ENCODE assay signal across 8 cellular contexts in genomic region chr18:2570772-2571199, GRCh38. TPM values are rescaled to one million over a fixed set of nuclear protein-coding genes. Genes with fewer than 3 reads are reported as not detected.
A peak's percentile ranks its signal among the peaks of the same experiment; 100 is the strongest.
DNase-seq lines count a peak whose midpoint lies in the region; ATAC-seq and TF ChIP-seq lines count a peak whose summit lies in the region.

No MANE protein-coding gene starts in this region.

- H3K4me3 Mint-ChIP-seq in activated CD8-positive, alpha-beta memory T cell treated with anti-CD3 and anti-CD28 coated beads, Interleukin-2, amount 10 ng/mL, durations not matched to agents 7 days and 5 days, result peak overlapping the region; percentile 97
- peak overlapping the region; percentile 94 for H3K4me3 Mint-ChIP-seq in stimulated activated naive CD8-positive, alpha-beta T cell treated with anti-CD3 and anti-CD28 coated beads, Interleukin-15, Interleukin-2, amounts not matched to agents 100 ng/mL and 50 ng/mL, for 24 hours

- ATAC-seq in GM18858 (IDR thresholded peaks at IDR 0.05; ENCODE audit: unreplicated experiment), result peak; percentile 10
- peak; percentile 14 for ATAC-seq in HG03060 (IDR thresholded peaks at IDR 0.05; ENCODE audit: low read depth, unreplicated experiment)
- peak; percentile 58 for ATAC-seq in activated CD8-positive, alpha-beta memory T cell treated with anti-CD3 and anti-CD28 coated beads, Interleukin-2, amount 10 ng/mL, durations not matched to agents 7 days and 5 days

- peaks cover 51% of the 10 kb centered on the region for H3K4me1 Mint-ChIP-seq in activated CD8-positive, alpha-beta memory T cell treated with anti-CD3 and anti-CD28 coated beads, Interleukin-2, amount 10 ng/mL, durations not matched to agents 7 days and 5 days
- H3K4me1 Mint-ChIP-seq in stimulated activated naive CD8-positive, alpha-beta T cell treated with anti-CD3 and anti-CD28 coated beads, Interleukin-15, Interleukin-2, amounts not matched to agents 100 ng/mL and 50 ng/mL, for 24 hours (ENCODE audit: low read depth), result peaks cover 56% of the 10 kb centered on the region

- peaks cover 44% of the 10 kb centered on the region for H3K36me3 Mint-ChIP-seq in activated CD8-positive, alpha-beta memory T cell treated with anti-CD3 and anti-CD28 coated beads, Interleukin-2, amount 10 ng/mL, durations not matched to agents 7 days and 5 days
- peaks cover 45% of the 10 kb centered on the region for H3K36me3 Mint-ChIP-seq in stimulated activated naive CD8-positive, alpha-beta T cell treated with anti-CD3 and anti-CD28 coated beads, Interleukin-15, Interleukin-2, amounts not matched to agents 100 ng/mL and 50 ng/mL, for 24 hours (ENCODE audit: low read depth)

- no peak for TF ChIP-seq CTCF in epithelial cell of proximal tubule (conservative IDR thresholded peaks at IDR 0.05; ENCODE audit: low read depth, low read length)

- H3K4me3 ChIP-seq in epithelial cell of proximal tubule (ENCODE audit: low read depth, low read length), result peak overlapping the region; percentile 80

- CTCF ChIA-PET in activated CD8-positive, alpha-beta memory T cell treated with anti-CD3 and anti-CD28 coated beads, Interleukin-2, amount 10 ng/mL, durations not matched to agents 7 days and 5 days (lab: Charles Lee), result interaction anchor here (0.8 to 2.5 kb wide), 7 partner anchors 15 to 110 kb away, joined by 3 to 8 read pairs (median 4); partner anchors contain the start of gene SMCHD1

- H3K27me3 Mint-ChIP-seq in activated CD8-positive, alpha-beta memory T cell treated with anti-CD3 and anti-CD28 coated beads, Interleukin-2, amount 10 ng/mL, durations not matched to agents 7 days and 5 days, result no peaks in the 10 kb centered on the region
- no peaks in the 10 kb centered on the region for H3K27me3 Mint-ChIP-seq in stimulated activated naive CD8-positive, alpha-beta T cell treated with anti-CD3 and anti-CD28 coated beads, Interleukin-15, Interleukin-2, amounts not matched to agents 100 ng/mL and 50 ng/mL, for 24 hours

- DNase-seq in AG20443 (ENCODE audit: low spot score) (peak; percentile 82), NCI-H748 (lab: John Stamatoyannopoulos, UW; ENCODE audit: unreplicated experiment) (peak; percentile 82), epithelial cell of proximal tubule (ENCODE audit: low read depth) (no peak), mucosa of gallbladder (ENCODE audit: low spot score) (peak; percentile 63)
- DNase-seq in activated CD8-positive, alpha-beta memory T cell treated with anti-CD3 and anti-CD28 coated beads, Interleukin-2, amount 10 ng/mL, durations not matched to agents 7 days and 5 days, result peak; percentile 75

- no peaks in the 10 kb centered on the region for H3K9me3 Mint-ChIP-seq in activated CD8-positive, alpha-beta memory T cell treated with anti-CD3 and anti-CD28 coated beads, Interleukin-2, amount 10 ng/mL, durations not matched to agents 7 days and 5 days (ENCODE audit: low read depth)
- H3K9me3 Mint-ChIP-seq in stimulated activated naive CD8-positive, alpha-beta T cell treated with anti-CD3 and anti-CD28 coated beads, Interleukin-15, Interleukin-2, amounts not matched to agents 100 ng/mL and 50 ng/mL, for 24 hours, result no peaks in the 10 kb centered on the region

- peak overlapping the region; percentile 99 for H3K27ac Mint-ChIP-seq in activated CD8-positive, alpha-beta memory T cell treated with anti-CD3 and anti-CD28 coated beads, Interleukin-2, amount 10 ng/mL, durations not matched to agents 7 days and 5 days
- peak overlapping the region; percentile 95 for H3K27ac Mint-ChIP-seq in stimulated activated naive CD8-positive, alpha-beta T cell treated with anti-CD3 and anti-CD28 coated beads, Interleukin-15, Interleukin-2, amounts not matched to agents 100 ng/mL and 50 ng/mL, for 24 hours

RNA-seq across cellular contexts. Expression of gene METTL4, which starts 0.5 kb away (rescaled TPM):
- total RNA-seq in activated CD8-positive, alpha-beta memory T cell treated with anti-CD3 and anti-CD28 coated beads, Interleukin-2, amount 10 ng/mL, durations not matched to agents 7 days and 5 days, result 10 to 100 TPM; 20.9 to 25.3 TPM
- total RNA-seq in epithelial cell of proximal tubule (6.4 and 7.8 TPM in 2 replicates), mucosa of gallbladder (8.9 TPM)

RNA-seq across cellular contexts. Expression of gene NDC80, which starts 0.6 kb away (rescaled TPM):
- total RNA-seq in activated CD8-positive, alpha-beta memory T cell treated with anti-CD3 and anti-CD28 coated beads, Interleukin-2, amount 10 ng/mL, durations not matched to agents 7 days and 5 days, result 100 to 1,000 TPM in 1 of 2 experiments, 10 to 100 TPM in 1; 83.9 to 101 TPM
- total RNA-seq in epithelial cell of proximal tubule (35.1 and 45.1 TPM in 2 replicates), mucosa of gallbladder (1.4 TPM)

Comparison
In these comparisons a context has a peak if more than half of its experiments do, and no peak if none do; other contexts are left out.
1. RNA of gene NDC80, which starts 0.6 kb away (total RNA-seq): 83.9 to 101 TPM in activated CD8-positive, alpha-beta memory T cell treated with anti-CD3 and anti-CD28 coated beads, Interleukin-2, amount 10 ng/mL, durations not matched to agents 7 days and 5 days and 35.1 to 45.1 TPM in epithelial cell of proximal tubule; 1.4 TPM in mucosa of gallbladder (single experiment); every median in the first group is over 10 times any median in the second.
2. Peak in every context shown above with its lines, with median percentiles within 50 percentile points of each other: ATAC-seq.